12 cellular contexts compared by ENCODE assay signal in genomic region chr2:177633910-177634294, GRCh38.
DNase-seq lines count a peak whose midpoint lies in the region; ATAC-seq, FAIRE-seq and TF ChIP-seq lines count a peak whose summit lies in the region.
"Had no signal": no experiment of that assay in that cellular context is flagged by ENCODE, and none has a peak within 500 bp of the region (broad histone marks: within the 10 kb centered on the region; RNA-seq: fewer than 3 reads in every experiment).

No MANE protein-coding gene starts in this region.

- H2BK5ac ChIP-seq in mesendoderm (ENCODE audit: low read length): no peak overlapping the region

- no peak overlapping the region for H3K27ac Mint-ChIP-seq in activated CD4-positive, alpha-beta memory T cell treated with anti-CD3 and anti-CD28 coated beads for 36 hours
- H3K27ac Mint-ChIP-seq: CD8-positive, alpha-beta T cell had no signal

- TF ChIP-seq CTCF in right lobe of liver (IDR thresholded peaks at IDR 0.05) (no peak), HepG2 (CRISPR knock-in tag; IDR thresholded peaks at IDR 0.05) (no peak), suprapubic skin (IDR thresholded peaks at IDR 0.05) (no peak)

- H3K79me2 ChIP-seq in HepG2 (ENCODE audit: insufficient read depth, low read length) (no peaks in the 10 kb centered on the region), mesendoderm (ENCODE audit: control insufficient read depth, insufficient read depth, low read length) (no peaks in the 10 kb centered on the region)

- DNase-seq in right lobe of liver (no peak), HepG2 (ENCODE audit: low spot score) (no peak), adipocyte (ENCODE audit: low read depth) (peak; percentile 7), mesendoderm (no peak), suprapubic skin (ENCODE audit: low spot score in 2 of 2) (no peak)
- DNase-seq in activated CD4-positive, alpha-beta memory T cell treated with anti-CD3 and anti-CD28 coated beads for 36 hours: no peak
- DNase-seq: amniotic stem cell; CD8-positive, alpha-beta T cell; occipital lobe had no signal

- no peaks in the 10 kb centered on the region for H3K36me3 Mint-ChIP-seq in activated CD4-positive, alpha-beta memory T cell treated with anti-CD3 and anti-CD28 coated beads for 36 hours
- H3K36me3 Mint-ChIP-seq: CD8-positive, alpha-beta T cell had no signal

- peak overlapping the region; percentile 19 for H3K56ac ChIP-seq in mesendoderm (ENCODE audit: low read length)

- no peaks in the 10 kb centered on the region for H3K79me1 ChIP-seq in mesendoderm (ENCODE audit: low read length)

- no peaks in the 10 kb centered on the region for H4K20me1 ChIP-seq in HepG2 (ENCODE audit: insufficient read depth, low read length)

- no peak overlapping the region for H3K27ac ChIP-seq in right lobe of liver
- no peak overlapping the region for H3K27ac ChIP-seq in HepG2 (ENCODE audit: extremely low read length, insufficient read depth, low read length)
- H3K27ac ChIP-seq in mesendoderm (ENCODE audit: low read depth, low read length): no peak overlapping the region
- no peak overlapping the region for H3K27ac ChIP-seq in urinary bladder (ENCODE audit: low read depth)
- H3K27ac ChIP-seq in suprapubic skin: no peak overlapping the region

- H3K18ac ChIP-seq in mesendoderm (ENCODE audit: low read length): no peak overlapping the region

- no peak for ATAC-seq in right lobe of liver
- ATAC-seq in HepG2: no peak
- ATAC-seq in HG02981 (IDR thresholded peaks at IDR 0.05; ENCODE audit: unreplicated experiment): no peak
- ATAC-seq: CD8-positive, alpha-beta T cell; Panc1 had no signal

- no peaks in the 10 kb centered on the region for H3K9me3 Mint-ChIP-seq in activated CD4-positive, alpha-beta memory T cell treated with anti-CD3 and anti-CD28 coated beads for 36 hours
- H3K9me3 Mint-ChIP-seq: CD8-positive, alpha-beta T cell had no signal

- H3K9ac ChIP-seq in HepG2 (ENCODE audit: insufficient read depth, low read depth, low read length): no peak overlapping the region
- H3K9ac ChIP-seq in adipocyte (ENCODE audit: low read length): peak overlapping the region; percentile 74
- H3K9ac ChIP-seq in mesendoderm (ENCODE audit: low read length): no peak overlapping the region

- H3K9me3 ChIP-seq in right lobe of liver: no peaks in the 10 kb centered on the region
- H3K9me3 ChIP-seq in HepG2 (ENCODE audit: low read length): no peaks in the 10 kb centered on the region
- H3K9me3 ChIP-seq in adipocyte (ENCODE audit: control insufficient read depth, low read length): no peaks in the 10 kb centered on the region
- H3K9me3 ChIP-seq in suprapubic skin: no peaks in the 10 kb centered on the region

- no peak overlapping the region for H3K4ac ChIP-seq in mesendoderm (ENCODE audit: low read depth, low read length)

- no peak overlapping the region for H4K8ac ChIP-seq in mesendoderm (ENCODE audit: low read depth, low read length)

- H3K4me3 ChIP-seq in right lobe of liver: peak overlapping the region in 2 of 3 donors; percentile 3 to 40
- H3K4me3 ChIP-seq in HepG2 (replicated peaks in 1 of 3; ENCODE audit: insufficient read depth in 1 of 3, low read depth in 2 of 3, low read length in 3 of 3): no peak overlapping the region
- H3K4me3 ChIP-seq in adipocyte (ENCODE audit: low read length): peak overlapping the region; percentile 85
- H3K4me3 ChIP-seq in mesendoderm (ENCODE audit: low read length): no peak overlapping the region
- peak overlapping the region; percentile 18 for H3K4me3 ChIP-seq in urinary bladder (ENCODE audit: low read depth, low read length)
- no peak overlapping the region for H3K4me3 ChIP-seq in suprapubic skin

- H2AFZ ChIP-seq in HepG2 (ENCODE audit: low read length): no peak overlapping the region

- H2BK15ac ChIP-seq in mesendoderm (replicated peaks; ENCODE audit: low read depth): no peak overlapping the region

- intact Hi-C loops in right lobe of liver (cut with DNase I) (no loop called here), HepG2 (cut with micrococcal nuclease; ENCODE audit: unreplicated experiment) (no loop called here)
- intact Hi-C loops in activated CD4-positive, alpha-beta memory T cell treated with anti-CD3 and anti-CD28 coated beads for 36 hours (cut with micrococcal nuclease): no loop called here

- H3K4me3 Mint-ChIP-seq in activated CD4-positive, alpha-beta memory T cell treated with anti-CD3 and anti-CD28 coated beads for 36 hours: no peak overlapping the region

- H4K5ac ChIP-seq in mesendoderm (ENCODE audit: low read length): no peak overlapping the region

- H2AK5ac ChIP-seq in mesendoderm (ENCODE audit: low read length): no peak overlapping the region

- H3K4me1 ChIP-seq in right lobe of liver (no peaks in the 10 kb centered on the region), HepG2 (ENCODE audit: insufficient read depth, low read length) (peaks cover 14% of the 10 kb centered on the region), adipocyte (ENCODE audit: control insufficient read depth, insufficient read depth, low read length) (peaks cover 6% of the 10 kb centered on the region), mesendoderm (ENCODE audit: control insufficient read depth, low read depth, low read length) (no peaks in the 10 kb centered on the region), urinary bladder (ENCODE audit: insufficient read depth) (no peaks in the 10 kb centered on the region), suprapubic skin (no peaks in the 10 kb centered on the region)

- H3K27me3 ChIP-seq in right lobe of liver: no peaks in the 10 kb centered on the region
- no peaks in the 10 kb centered on the region for H3K27me3 ChIP-seq in HepG2 (ENCODE audit: control insufficient read depth in 1 of 2, insufficient read depth in 2 of 2, low read length in 2 of 2)
- H3K27me3 ChIP-seq in adipocyte (replicated peaks; ENCODE audit: control insufficient read depth, insufficient read depth, low read length): no peaks in the 10 kb centered on the region
- H3K27me3 ChIP-seq in mesendoderm (ENCODE audit: insufficient read depth, low read length, poor library complexity): no peaks in the 10 kb centered on the region
- H3K27me3 ChIP-seq in suprapubic skin: peaks cover 2% of the 10 kb centered on the region

- TF ChIP-seq POLR2A in right lobe of liver (IDR thresholded peaks at IDR 0.05) (no peak), HepG2 (IDR thresholded peaks at IDR 0.05; ENCODE audit: insufficient read depth in 1 of 2, low read depth in 2 of 2, low read length in 2 of 2) (no peak), suprapubic skin (IDR thresholded peaks at IDR 0.05) (no peak)

- no peak for TF ChIP-seq EP300 in HepG2 (IDR thresholded peaks at IDR 0.05; ENCODE audit: low read depth in 2 of 2, low read length in 2 of 2)
- no peak for TF ChIP-seq EP300 in HepG2 (CRISPR knock-in tag; IDR thresholded peaks at IDR 0.05; ENCODE audit: borderline replicate concordance)
- no peak for TF ChIP-seq EP300 in suprapubic skin (IDR thresholded peaks at IDR 0.05)

- TF ChIP-seq RAD21 in HepG2 (CRISPR knock-in tag; IDR thresholded peaks at IDR 0.05): no peak

- no peaks in the 10 kb centered on the region for H3K36me3 ChIP-seq in right lobe of liver
- no peaks in the 10 kb centered on the region for H3K36me3 ChIP-seq in HepG2 (replicated peaks in 1 of 2; ENCODE audit: control insufficient read depth in 1 of 2, insufficient read depth in 2 of 2, low read length in 2 of 2)
- no peaks in the 10 kb centered on the region for H3K36me3 ChIP-seq in adipocyte (ENCODE audit: control insufficient read depth, insufficient read depth, low read length, severe bottlenecking)
- no peaks in the 10 kb centered on the region for H3K36me3 ChIP-seq in mesendoderm (ENCODE audit: control insufficient read depth, insufficient read depth, low read length)
- H3K36me3 ChIP-seq in urinary bladder (ENCODE audit: insufficient read depth): no peaks in the 10 kb centered on the region
- no peaks in the 10 kb centered on the region for H3K36me3 ChIP-seq in suprapubic skin

- no TSS peak for BruUV-seq in HepG2 (replicated peaks; lab: Mats Ljungman, UMichigan)

- no peaks in the 10 kb centered on the region for H3K4me1 Mint-ChIP-seq in activated CD4-positive, alpha-beta memory T cell treated with anti-CD3 and anti-CD28 coated beads for 36 hours (ENCODE audit: low read depth)

- H2BK120ac ChIP-seq in mesendoderm (ENCODE audit: low read depth, low read length): no peak overlapping the region

- FAIRE-seq in HepG2 (lab: Jason Lieb, UNC): no peak

- in situ Hi-C loops in HepG2 (cut with HindIII; ENCODE audit: extremely low pct_ligation_motif_present, low pct_unique_long_range_greater_than_20kb): no loop called here

- H3K27me3 Mint-ChIP-seq in activated CD4-positive, alpha-beta memory T cell treated with anti-CD3 and anti-CD28 coated beads for 36 hours: peaks cover 11% of the 10 kb centered on the region

- POLR2A ChIA-PET in HepG2 (lab: Yijun Ruan, JAX): no interaction called here
- POLR2A ChIA-PET in activated CD4-positive, alpha-beta memory T cell treated with anti-CD3 and anti-CD28 coated beads for 36 hours (lab: Charles Lee): no interaction called here

- 36% methylated on average over 1 of the region's 1 CpG for WGBS in right lobe of liver (ENCODE audit: insufficient coverage, low coverage, low lambda C conversion rate, missing lambda C conversion rate)
- 66% methylated on average over 1 of the region's 1 CpG for WGBS in HepG2 (ENCODE audit: low lambda C conversion rate)
- WGBS in mesendoderm (ENCODE audit: extremely low coverage, insufficient coverage, low lambda C conversion rate): no CpG with 5 or more reads among the region's 1 CpG
- WGBS in urinary bladder: 47% methylated on average over 1 of the region's 1 CpG
- WGBS in suprapubic skin: 8% methylated on average over 1 of the region's 1 CpG

- no peak overlapping the region for H3K23ac ChIP-seq in mesendoderm (ENCODE audit: low read length)

- H3K4me2 ChIP-seq in HepG2 (ENCODE audit: low read depth, low read length): no peak overlapping the region
- peak overlapping the region; percentile 23 for H3K4me2 ChIP-seq in mesendoderm (ENCODE audit: low read length)

- CTCF ChIA-PET in HepG2 (lab: Yijun Ruan, JAX; ENCODE audit: low intra/inter-chr PET ratio, low total read pairs): no interaction called here
- CTCF ChIA-PET in activated CD4-positive, alpha-beta memory T cell treated with anti-CD3 and anti-CD28 coated beads for 36 hours (lab: Charles Lee): no interaction called here

TF ChIP-seq in HepG2, 621 proteins besides CTCF, POLR2A, EP300 and RAD21 (continues in another document):
- TF ChIP-seq ZKSCAN1 (IDR thresholded peaks at IDR 0.05; ENCODE audit: low read length) (no peak), NCOA1 (CRISPR knock-in tag; IDR thresholded peaks at IDR 0.05) (no peak), HOXA5 (CRISPR knock-in tag; IDR thresholded peaks at IDR 0.05) (no peak), ZNF607 (CRISPR knock-in tag; IDR thresholded peaks at IDR 0.05; ENCODE audit: borderline replicate concordance) (no peak), HMG20A (CRISPR knock-in tag; IDR thresholded peaks at IDR 0.05; ENCODE audit: borderline replicate concordance) (no peak), ZMYM4 (CRISPR knock-in tag; IDR thresholded peaks at IDR 0.05) (no peak)
- TF ChIP-seq, protein P1, sequence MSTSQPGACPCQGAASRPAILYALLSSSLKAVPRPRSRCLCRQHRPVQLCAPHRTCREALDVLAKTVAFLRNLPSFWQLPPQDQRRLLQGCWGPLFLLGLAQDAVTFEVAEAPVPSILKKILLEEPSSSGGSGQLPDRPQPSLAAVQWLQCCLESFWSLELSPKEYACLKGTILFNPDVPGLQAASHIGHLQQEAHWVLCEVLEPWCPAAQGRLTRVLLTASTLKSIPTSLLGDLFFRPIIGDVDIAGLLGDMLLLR (CRISPR knock-in tag; IDR thresholded peaks at IDR 0.05): no peak

Comparison
In these comparisons a context has a peak if more than half of its experiments do, and no peak if none do; other contexts are left out.
1. H3K4me3 ChIP-seq: peak in right lobe of liver (2 of 3), adipocyte (single experiment) and urinary bladder (single experiment); none in HepG2 (0 of 3), mesendoderm (single experiment) and suprapubic skin (single experiment).